Comparison of ENCODE assay signal across 29 cellular contexts in genomic region chr16:2323701-2324100, GRCh38.
"Had no signal": no experiment of that assay in that cellular context is flagged by ENCODE, and none has a peak within 500 bp of the region (broad histone marks: within the 10 kb centered on the region; RNA-seq: fewer than 3 reads in every experiment).

No MANE protein-coding gene starts in this region.

- FAIRE-seq: colon, endometrium, endothelial cell of umbilical vein had no signal

- H3K27ac ChIP-seq: adrenal gland, body of pancreas, epithelial cell of prostate, esophagus squamous epithelium, gastroesophageal sphincter had no signal

- DNase-seq: activated CD4-positive, alpha-beta memory T cell treated with anti-CD3 and anti-CD28 coated beads for 36 hours; activated CD4-positive, alpha-beta T cell treated with anti-CD3 and anti-CD28 coated beads for 36 hours; activated CD4-positive, alpha-beta T cell treated with anti-CD3 and anti-CD28 coated beads, Interleukin-2, amount 10 ng/mL, durations not matched to agents 24 days and 14 days; activated CD4-positive, CD25-positive, alpha-beta regulatory T cell; activated CD4-positive, CD25-positive, alpha-beta regulatory T cell treated with anti-CD3 and anti-CD28 coated beads, Interleukin-2, amount 50 U/mL, for 72 hours; activated CD8-positive, alpha-beta memory T cell treated with anti-CD3 and anti-CD28 coated beads, Interleukin-2, amount 10 ng/mL, durations not matched to agents 7 days and 5 days; activated CD8-positive, alpha-beta memory T cell treated with anti-CD3 and anti-CD28 coated beads, Interleukin-2, amount 50 U/mL, for 4 hours; activated CD8-positive, alpha-beta T cell treated with anti-CD3 and anti-CD28 coated beads, Interleukin-2, amount 10 ng/mL, durations not matched to agents 7 days and 5 days; activated effector memory CD4-positive, alpha-beta T cell treated with anti-CD3 and anti-CD28 coated beads, Interleukin-2, amount 50 U/mL, for 16 hours; activated naive CD4-positive, alpha-beta T cell treated with anti-CD3 and anti-CD28 coated beads for 36 hours; activated naive CD8-positive, alpha-beta T cell treated with anti-CD3 and anti-CD28 coated beads for 36 hours; activated naive CD8-positive, alpha-beta T cell treated with anti-CD3 and anti-CD28 coated beads, Interleukin-2, amount 50 U/mL, for 24 hours; activated T-cell treated with anti-CD3 and anti-CD28 coated beads, Interleukin-2, amount 50 U/mL, for 1 hour; activated T-cell treated with anti-CD3 and anti-CD28 coated beads, Interleukin-2, amount 50 U/mL, for 48 hours; adrenal gland; amygdala; body of pancreas; caudate nucleus; cortex of kidney; dermis blood vessel endothelial cell; effector CD8-positive, alpha-beta T cell; esophagus squamous epithelium; foreskin melanocyte; T-helper 2 cell had no signal

- H3K4me1 ChIP-seq: adrenal gland, body of pancreas, gastroesophageal sphincter had no signal

- H3K27me3 ChIP-seq: adrenal gland, body of pancreas, esophagus squamous epithelium, gastroesophageal sphincter had no signal

- H3K9me3 ChIP-seq: adrenal gland, body of pancreas, esophagus squamous epithelium, gastroesophageal sphincter had no signal

- H3K4me3 ChIP-seq: adrenal gland, body of pancreas, esophagus squamous epithelium, gastroesophageal sphincter had no signal

- ATAC-seq: activated CD4-positive, alpha-beta T cell treated with anti-CD3 and anti-CD28 coated beads for 36 hours; activated CD8-positive, alpha-beta memory T cell treated with anti-CD3 and anti-CD28 coated beads, Interleukin-2, amount 10 ng/mL, durations not matched to agents 7 days and 5 days; activated CD8-positive, alpha-beta T cell treated with anti-CD3 and anti-CD28 coated beads, Interleukin-2, amount 10 ng/mL, durations not matched to agents 7 days and 5 days; activated naive CD8-positive, alpha-beta T cell treated with anti-CD3 and anti-CD28 coated beads, Interleukin-2, amount 50 U/mL, for 24 hours; body of pancreas; gastroesophageal sphincter had no signal
